29 cellular contexts compared by ENCODE assay signal in the genomic region with DNA sequence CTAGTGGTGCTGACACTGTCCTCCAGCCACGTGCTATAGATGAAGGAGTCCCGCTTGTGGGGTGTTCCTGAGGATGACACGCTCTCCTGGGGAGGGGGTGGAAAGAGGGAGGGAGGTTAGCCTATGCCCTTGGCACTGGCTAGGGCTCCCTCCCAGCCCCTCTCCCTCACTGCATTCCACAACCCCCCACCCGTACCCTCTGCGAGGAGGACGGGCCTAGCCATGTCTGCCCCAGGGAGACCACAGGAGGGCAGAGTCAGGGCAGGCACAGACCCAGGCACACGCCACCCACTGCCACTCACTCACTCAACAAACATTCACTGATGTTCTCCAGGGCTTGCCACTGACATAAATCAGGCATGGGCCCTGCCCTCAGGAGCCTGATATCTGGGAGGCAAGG.
"Had no signal": no experiment of that assay in that cellular context is flagged by ENCODE, and none has a peak within 500 bp of the region (broad histone marks: within the 10 kb centered on the region; RNA-seq: fewer than 3 reads in every experiment).

No MANE protein-coding gene starts in this region.

- DNase-seq: kidney glomerular epithelial cell; left cardiac atrium; lower lobe of right lung; mammary epithelial cell; mesenchymal stem cell; naive B cell; natural killer cell; nephron progenitor cell; posterior cingulate gyrus; retina; stimulated activated CD4-positive, alpha-beta T cell treated with anti-CD3 and anti-CD28 coated beads, Interleukin-12 subunit alpha, Interleukin-12 subunit beta, amount 100 ng/mL, for 4 hours; stimulated activated CD4-positive, alpha-beta T cell treated with anti-CD3 and anti-CD28 coated beads, Interleukin-15, amount 100 ng/mL, for 24 hours; stimulated activated CD4-positive, alpha-beta T cell treated with anti-CD3 and anti-CD28 coated beads, Interleukin-2, amount 100 ng/mL, for 24 hours; stimulated activated CD4-positive, alpha-beta T cell treated with anti-CD3 and anti-CD28 coated beads, Interleukin-4, amount 100 ng/mL, for 1 hour; stimulated activated naive CD4-positive, alpha-beta T cell; stomach; testis; thyroid gland; transverse colon had no signal

- ATAC-seq: left cardiac atrium, left lung, lower lobe of right lung, natural killer cell, pancreas, right cardiac atrium, sciatic nerve had no signal

- H3K4me3 Mint-ChIP-seq: natural killer cell, nephron progenitor cell had no signal

- H3K9me3 ChIP-seq: left lung, lower lobe of right lung, pancreas, prostate gland, stomach, testis, thyroid gland, transverse colon, upper lobe of left lung, vagina had no signal

- H3K36me3 Mint-ChIP-seq: naive B cell, natural killer cell had no signal

- H3K9me3 Mint-ChIP-seq: naive B cell, natural killer cell, nephron progenitor cell had no signal

- H3K27ac Mint-ChIP-seq: naive B cell, natural killer cell, nephron progenitor cell had no signal

- FAIRE-seq: keratinocyte, pancreas had no signal

- H3K4me3 ChIP-seq: hepatocyte, left lung, lower lobe of right lung, pancreas, prostate gland, skin epidermis, stomach, testis, thyroid gland, transverse colon, upper lobe of left lung, vagina had no signal

- H3K36me3 ChIP-seq: left lung, prostate gland, transverse colon, vagina had no signal

- H3K27ac ChIP-seq: hepatocyte, left lung, lower lobe of right lung, pancreas, prostate gland, skin epidermis, stomach, testis, transverse colon, upper lobe of left lung, vagina had no signal

- H3K79me2 ChIP-seq: hepatocyte had no signal

- H3K4me1 Mint-ChIP-seq: naive B cell, natural killer cell had no signal

- H3K4me2 ChIP-seq: hepatocyte had no signal

- H2AFZ ChIP-seq: hepatocyte had no signal

- H3K4me1 ChIP-seq: left lung, lower lobe of right lung, pancreas, prostate gland, stomach, thyroid gland, transverse colon, upper lobe of left lung, vagina had no signal

- H3K27me3 ChIP-seq: hepatocyte, pancreas, testis, thyroid gland, transverse colon, upper lobe of left lung, vagina had no signal
